ENCODE assay signal across 8 cellular contexts in the genomic region with DNA sequence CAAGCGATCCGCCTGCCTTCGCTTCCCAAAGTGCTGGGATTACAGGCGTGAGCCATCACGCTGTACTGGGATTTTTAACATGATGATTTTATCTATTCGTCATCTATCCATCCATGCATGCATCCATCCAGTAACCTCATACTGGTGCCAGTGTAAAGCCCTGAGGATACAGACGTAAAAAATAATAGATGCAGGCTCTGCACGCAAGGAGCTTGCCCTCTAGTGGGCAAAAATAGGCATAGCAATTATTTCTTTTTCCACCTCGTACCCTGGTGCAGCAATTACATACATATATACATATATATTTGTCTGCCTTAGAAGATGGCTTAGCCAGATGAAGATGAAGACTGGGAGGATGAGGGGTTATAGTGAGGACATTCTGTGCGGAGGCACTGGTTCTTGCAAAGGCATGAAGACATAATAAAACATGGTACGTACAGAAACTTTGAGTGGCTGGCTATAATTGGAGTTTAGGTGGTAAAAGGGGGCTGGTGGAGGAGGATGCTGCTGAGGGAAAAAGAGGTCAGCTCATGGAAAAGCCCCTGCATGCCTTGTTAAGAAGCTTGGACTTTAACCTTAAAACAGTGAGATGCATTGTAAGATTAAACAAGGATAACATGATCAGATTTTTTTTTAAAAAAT. TPM values are rescaled to one million over a fixed set of nuclear protein-coding genes. Genes with fewer than 3 reads are reported as not detected.
DNase-seq lines count a peak whose midpoint lies in the region; ATAC-seq, FAIRE-seq and TF ChIP-seq lines count a peak whose summit lies in the region.

No MANE protein-coding gene starts in this region.

- H3K9me3 ChIP-seq in left lung (no peaks in the 10 kb centered on the region), upper lobe of right lung (no peaks in the 10 kb centered on the region)

- H3K27ac ChIP-seq in left lung: no peak overlapping the region
- H3K27ac ChIP-seq in upper lobe of right lung: no peak overlapping the region

- peak; percentile 61 for ATAC-seq in activated naive CD4-positive, alpha-beta T cell treated with anti-CD3 and anti-CD28 coated beads, Interleukin-2, amount 50 U/mL, for 72 hours
- ATAC-seq in HG03378 (IDR thresholded peaks at IDR 0.05; ENCODE audit: unreplicated experiment): peak; percentile 61
- ATAC-seq in left lung: peak; percentile 84
- peak; percentile 86 for ATAC-seq in upper lobe of right lung
- no peak for ATAC-seq in HG03159 (IDR thresholded peaks at IDR 0.05; ENCODE audit: unreplicated experiment)

- peak; percentile 81 for TF ChIP-seq CTCF in bronchial epithelial cell (IDR thresholded peaks at IDR 0.05; ENCODE audit: insufficient read depth, low read length, severe bottlenecking)
- TF ChIP-seq CTCF in left lung (IDR thresholded peaks at IDR 0.05): peak; percentile 67 to 83
- TF ChIP-seq CTCF in upper lobe of right lung (IDR thresholded peaks at IDR 0.05): peak; percentile 89

- H3K4me1 ChIP-seq in left lung: no peaks in the 10 kb centered on the region
- H3K4me1 ChIP-seq in upper lobe of right lung: no peaks in the 10 kb centered on the region

- no peaks in the 10 kb centered on the region for H3K27me3 ChIP-seq in bronchial epithelial cell (ENCODE audit: control insufficient read depth, insufficient read depth, low read length)
- H3K27me3 ChIP-seq in left lung: no peaks in the 10 kb centered on the region
- no peaks in the 10 kb centered on the region for H3K27me3 ChIP-seq in upper lobe of right lung

- no peaks in the 10 kb centered on the region for H3K36me3 Mint-ChIP-seq in activated naive CD4-positive, alpha-beta T cell treated with anti-CD3 and anti-CD28 coated beads, Interleukin-2, amount 50 U/mL, for 72 hours

- H3K27ac Mint-ChIP-seq in activated naive CD4-positive, alpha-beta T cell treated with anti-CD3 and anti-CD28 coated beads, Interleukin-2, amount 50 U/mL, for 72 hours: no peak overlapping the region

- H3K9me3 Mint-ChIP-seq in activated naive CD4-positive, alpha-beta T cell treated with anti-CD3 and anti-CD28 coated beads, Interleukin-2, amount 50 U/mL, for 72 hours: no peaks in the 10 kb centered on the region

- intact Hi-C loops in left lung (cut with DNase I): loop anchor here in 1 of 2 donors (5.0 kb wide), 1 partner anchor 80 kb away; no protein-coding TSS in a partner anchor
- intact Hi-C loops in upper lobe of right lung (cut with DNase I): no loop called here

- no peak for FAIRE-seq in bronchial epithelial cell (lab: Jason Lieb, UNC)

- DNase-seq in activated naive CD4-positive, alpha-beta T cell treated with anti-CD3 and anti-CD28 coated beads, Interleukin-2, amount 50 U/mL, for 72 hours (ENCODE audit: low spot score in 2 of 2): peak in 1 of 2 donors; percentile 9
- no peak for DNase-seq in activated naive CD4-positive, alpha-beta T cell (lab: John Stamatoyannopoulos, UW)
- peak; percentile 48 for DNase-seq in NOMO-1 treated with DMSO at 0.1 percent for 48 hours (lab: John Stamatoyannopoulos, UW; ENCODE audit: unreplicated experiment)
- peak; percentile 62 for DNase-seq in bronchial epithelial cell (ENCODE audit: low read depth)
- DNase-seq in left lung: no peak
- DNase-seq in upper lobe of right lung: no peak

- no peaks in the 10 kb centered on the region for H3K36me3 ChIP-seq in bronchial epithelial cell (ENCODE audit: control insufficient read depth, insufficient read depth, low read length)
- H3K36me3 ChIP-seq in left lung: no peaks in the 10 kb centered on the region
- H3K36me3 ChIP-seq in upper lobe of right lung: no peaks in the 10 kb centered on the region

- H3K4me3 ChIP-seq in bronchial epithelial cell (ENCODE audit: low read depth, low read length) (no peak overlapping the region), left lung (no peak overlapping the region), upper lobe of right lung (no peak overlapping the region)

RNA-seq across cellular contexts. Expression of gene RPIA, which starts 19.6 kb away (rescaled TPM):
- 10 to 100 TPM; 48.0 to 51.0 TPM for total RNA-seq in activated naive CD4-positive, alpha-beta T cell treated with anti-CD3 and anti-CD28 coated beads, Interleukin-2, amount 50 U/mL, for 72 hours
- total RNA-seq in bronchial epithelial cell (6.3 and 6.4 TPM in 2 replicates), left lung (10 to 100 TPM; 16.0 to 18.5 TPM), upper lobe of right lung (17.5 TPM)

RNA-seq across cellular contexts. Expression of gene EIF2AK3, which starts 44.6 kb away (rescaled TPM):
- total RNA-seq in activated naive CD4-positive, alpha-beta T cell treated with anti-CD3 and anti-CD28 coated beads, Interleukin-2, amount 50 U/mL, for 72 hours: 10 to 100 TPM; 15.0 to 16.1 TPM
- 24.7 and 29.7 TPM in 2 replicates for total RNA-seq in bronchial epithelial cell
- 10 to 100 TPM; 27.1 to 29.0 TPM for total RNA-seq in left lung
- total RNA-seq in upper lobe of right lung: 23.4 TPM

Comparison
In these comparisons a context has a peak if more than half of its experiments do, and no peak if none do; other contexts are left out.
1. DNase-seq: peak in NOMO-1 treated with DMSO at 0.1 percent for 48 hours (single experiment) and bronchial epithelial cell (single experiment); none in activated naive CD4-positive, alpha-beta T cell (0 of 4), left lung (0 of 2) and upper lobe of right lung (single experiment).
2. Peak in every context shown above with its lines, with median percentiles within 50 percentile points of each other: CTCF ChIP-seq.